ENCODE assay signal across 11 cellular contexts in the genomic region with DNA sequence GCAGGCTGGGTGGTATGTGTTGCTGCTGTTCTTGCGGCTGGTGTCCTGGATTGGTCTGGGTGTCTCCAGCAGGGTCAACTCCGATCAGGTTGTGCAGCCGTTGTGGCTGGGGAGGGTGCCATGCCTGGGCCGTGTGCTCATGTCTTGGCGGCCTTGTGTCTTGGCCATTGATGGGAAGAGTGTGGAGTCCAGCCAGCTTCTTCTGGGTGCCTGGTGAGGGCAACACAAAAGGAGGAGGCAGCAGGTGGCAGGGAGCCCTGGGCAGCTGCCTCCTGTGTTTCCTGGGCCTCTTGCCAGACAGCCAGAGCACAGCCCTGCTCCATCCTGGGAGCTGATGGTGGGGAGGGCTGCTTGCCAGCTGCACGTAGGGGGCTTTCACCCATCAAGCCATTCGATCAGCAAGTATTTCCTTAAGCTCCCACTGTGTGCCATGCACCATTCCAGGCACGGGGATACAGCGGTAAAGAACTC. TPM values are rescaled to one million over a fixed set of nuclear protein-coding genes. Genes with fewer than 3 reads are reported as not detected.
DNase-seq lines count a peak whose midpoint lies in the region; ATAC-seq, FAIRE-seq and TF ChIP-seq lines count a peak whose summit lies in the region.
"Had no signal": no experiment of that assay in that cellular context is flagged by ENCODE, and none has a peak within 500 bp of the region (broad histone marks: within the 10 kb centered on the region; RNA-seq: fewer than 3 reads in every experiment).

No MANE protein-coding gene starts in this region.

- no TSS peak for BruUV-seq in PC-9 (replicated peaks; lab: Mats Ljungman, UMichigan)

- H4K20me1 ChIP-seq in astrocyte (ENCODE audit: insufficient read depth, low read length) = peaks cover 11% of the 10 kb centered on the region
- H4K20me1 ChIP-seq in PC-9 (ENCODE audit: insufficient read depth) = peaks cover 28% of the 10 kb centered on the region

- no peaks in the 10 kb centered on the region for H3K9me2 ChIP-seq in PC-9 (ENCODE audit: insufficient read depth)

- peak; percentile 26 for DNase-seq in A172 (ENCODE audit: low spot score)
- peak; percentile 90 for DNase-seq in MG63
- no peak for DNase-seq in astrocyte (ENCODE audit: low read depth)
- peak; percentile 75 for DNase-seq in medulla oblongata (ENCODE audit: extremely low spot score)
- no peak for DNase-seq in PC-9
- no peak for DNase-seq in posterior vena cava (ENCODE audit: low spot score)
- DNase-seq in AG20443 (ENCODE audit: low spot score) = no peak
- DNase-seq: AML-193, NCI-H2107 had no signal

- H3K4me3 ChIP-seq in MG63 (no peak overlapping the region), astrocyte (ENCODE audit: insufficient read depth, low read depth, low read length) (no peak overlapping the region), PC-9 (no peak overlapping the region)

- peaks cover 39% of the 10 kb centered on the region for H3K36me3 Mint-ChIP-seq in astrocyte (ENCODE audit: low read depth, unreplicated experiment)

- POLR2A ChIA-PET in PC-9 (lab: Charles Lee; ENCODE audit: unreplicated experiment) = interaction anchor here (0.6 kb wide), 1 partner anchor 13 kb away, joined by 9 read pairs; no protein-coding TSS in a partner anchor

- peaks cover 17% of the 10 kb centered on the region for H3K36me3 ChIP-seq in MG63
- no peaks in the 10 kb centered on the region for H3K36me3 ChIP-seq in astrocyte (ENCODE audit: insufficient read depth, low read length)
- H3K36me3 ChIP-seq in PC-9 (ENCODE audit: low read depth) = 0 out of 2 replicates have a peak, but pooled peaks cover 9% of the 10 kb centered on the region

- H3F3A ChIP-seq in PC-9 (ENCODE audit: insufficient read depth, low read depth) = no peaks in the 10 kb centered on the region

- peak overlapping the region; percentile 66 for H3K4me3 Mint-ChIP-seq in astrocyte (ENCODE audit: unreplicated experiment)

- CTCF ChIA-PET in PC-9 (lab: Charles Lee) = no interaction called here

- H3K4me1 ChIP-seq in astrocyte (ENCODE audit: insufficient read depth, low read length) (peaks cover 7% of the 10 kb centered on the region), PC-9 (replicated peaks; ENCODE audit: insufficient read depth) (peaks cover 15% of the 10 kb centered on the region)

- H3K4me1 Mint-ChIP-seq in astrocyte (ENCODE audit: low read depth, unreplicated experiment) = peaks cover 29% of the 10 kb centered on the region

- no peak overlapping the region for H3K9ac ChIP-seq in astrocyte (ENCODE audit: low read length)

- peaks cover 6% of the 10 kb centered on the region for H3K27me3 Mint-ChIP-seq in astrocyte (ENCODE audit: low read depth, unreplicated experiment)

- no peak overlapping the region for H2AFZ ChIP-seq in astrocyte (ENCODE audit: low read depth, low read length)
- no peak overlapping the region for H2AFZ ChIP-seq in PC-9

- H3K9me3 Mint-ChIP-seq in astrocyte (ENCODE audit: unreplicated experiment) = peaks cover 10% of the 10 kb centered on the region

- FAIRE-seq in astrocyte (lab: Jason Lieb, UNC) = no peak

- H3K27me3 ChIP-seq in MG63 (no peaks in the 10 kb centered on the region), astrocyte (ENCODE audit: insufficient read depth, low read length) (no peaks in the 10 kb centered on the region), PC-9 (ENCODE audit: insufficient read depth, low read depth) (no peaks in the 10 kb centered on the region)

- TF ChIP-seq CTCF in astrocyte (IDR thresholded peaks at IDR 0.05; ENCODE audit: insufficient read depth, low read depth, low read length) (no peak), PC-9 (conservative IDR thresholded peaks at IDR 0.05) (no peak)

- intact Hi-C loops in PC-9 (cut with micrococcal nuclease; ENCODE audit: unreplicated experiment) (no loop called here), posterior vena cava (cut with DNase I) (no loop called here)

- H3K79me2 ChIP-seq in astrocyte (ENCODE audit: insufficient read depth, low read length) (no peaks in the 10 kb centered on the region), PC-9 (ENCODE audit: low read depth) (0 out of 2 replicates have a peak, but pooled peaks cover 4% of the 10 kb centered on the region)

- H3K27ac ChIP-seq in astrocyte (ENCODE audit: low read depth, low read length) = no peak overlapping the region
- H3K27ac ChIP-seq in PC-9 = no peak overlapping the region

- no peak overlapping the region for H3K27ac Mint-ChIP-seq in astrocyte (ENCODE audit: unreplicated experiment)

- ATAC-seq in HG03280 (IDR thresholded peaks at IDR 0.05; ENCODE audit: unreplicated experiment) = no peak

- H3K4me2 ChIP-seq in astrocyte (ENCODE audit: low read length) = no peak overlapping the region
- no peak overlapping the region for H3K4me2 ChIP-seq in PC-9

- H3K9me3 ChIP-seq in MG63 (no peaks in the 10 kb centered on the region), astrocyte (ENCODE audit: insufficient read depth, low read depth, low read length) (no peaks in the 10 kb centered on the region), PC-9 (ENCODE audit: insufficient read depth, low read depth) (no peaks in the 10 kb centered on the region)

RNA-seq across cellular contexts. Expression of gene CHAC1, which starts 4.3 kb away (rescaled TPM):
- 4.7 and 5.8 TPM in 2 replicates for total RNA-seq in A172 (2014; rRNA removed; shearing (Covaris generic))
- total RNA-seq in MG63 (2014; rRNA removed; shearing (Covaris generic); ENCODE audit: low replicate concordance) = 8.8 and 18.5 TPM in 2 replicates
- total RNA-seq in astrocyte = 55.9 and 70.8 TPM in 2 replicates
- total RNA-seq in PC-9 (2021) = 5.3 and 8.6 TPM in 2 replicates
- total RNA-seq in posterior vena cava = 1 to 10 TPM; 1.5 to 3.9 TPM

RNA-seq across cellular contexts. Expression of gene DLL4, which starts 28.5 kb away (rescaled TPM):
- total RNA-seq in A172 (2014; rRNA removed; shearing (Covaris generic)) = not detected in 2 replicates
- total RNA-seq in MG63 (2014; rRNA removed; shearing (Covaris generic); ENCODE audit: low replicate concordance) = not detected in 2 replicates
- 0.09 and 0.29 TPM in 2 replicates for total RNA-seq in astrocyte
- total RNA-seq in PC-9 (2021) = 0.48 and 0.55 TPM in 2 replicates
- total RNA-seq in posterior vena cava = 1 to 10 TPM; 7.4 to 9.8 TPM
- total RNA-seq: T-helper 2 cell treated with Interferon-gamma antibody and Interleukin-4, amounts not matched to agents 100 ng/mL and 5 ng/mL, for 36 hours had no signal

Comparison
In these comparisons a context has a peak if more than half of its experiments do, and no peak if none do; other contexts are left out.
1. DNase-seq: peak in A172 (single experiment), MG63 (single experiment) and medulla oblongata (single experiment); none in astrocyte (single experiment), PC-9 (0 of 2), posterior vena cava (single experiment) and AG20443 (single experiment).